In genomic region chr5:36624277-36624676, GRCh38 we compare ENCODE assay signal across 19 cellular contexts. TPM values are rescaled to one million over a fixed set of nuclear protein-coding genes. Genes with fewer than 3 reads are reported as not detected.
"Had no signal": no experiment of that assay in that cellular context is flagged by ENCODE, and none has a peak within 500 bp of the region (broad histone marks: within the 10 kb centered on the region; RNA-seq: fewer than 3 reads in every experiment).

No MANE protein-coding gene starts in this region.

- H2AFZ ChIP-seq: parathyroid adenoma had no signal

- H3K36me3 Mint-ChIP-seq: activated naive CD4-positive, alpha-beta T cell treated with anti-CD3 and anti-CD28 coated beads, Interleukin-2, amount 50 U/mL, for 24 hours; natural killer cell treated with Interleukin-12 subunit alpha and Interleukin-12 subunit beta and Interleukin-15 and Interleukin-18, amount 100 ng/mL, for 72 hours; T-cell had no signal

- H3K9me3 Mint-ChIP-seq: activated naive CD4-positive, alpha-beta T cell treated with anti-CD3 and anti-CD28 coated beads, Interleukin-2, amount 50 U/mL, for 24 hours; activated T-cell treated with anti-CD3 and anti-CD28 coated beads, Interleukin-2, amount 50 U/mL, for 72 hours; effector memory CD8-positive, alpha-beta T cell; natural killer cell treated with Interleukin-12 subunit alpha and Interleukin-12 subunit beta and Interleukin-15 and Interleukin-18, amount 100 ng/mL, for 72 hours; T-cell had no signal

- H3K27ac ChIP-seq: adrenal gland, neutrophil, parathyroid adenoma, upper lobe of right lung had no signal

- H3K4me2 ChIP-seq: SK-N-SH had no signal

- H3K9ac ChIP-seq: parathyroid adenoma, SK-N-SH had no signal

- H3K4me1 ChIP-seq: adrenal gland, parathyroid adenoma, upper lobe of right lung had no signal

- H3K9me3 ChIP-seq: neutrophil, SK-N-SH, upper lobe of right lung had no signal

- H3K27ac Mint-ChIP-seq: activated naive CD4-positive, alpha-beta T cell treated with anti-CD3 and anti-CD28 coated beads, Interleukin-2, amount 50 U/mL, for 24 hours; activated T-cell treated with anti-CD3 and anti-CD28 coated beads, Interleukin-2, amount 50 U/mL, for 72 hours; effector memory CD8-positive, alpha-beta T cell; natural killer cell treated with Interleukin-12 subunit alpha and Interleukin-12 subunit beta and Interleukin-15 and Interleukin-18, amount 100 ng/mL, for 72 hours; T-cell had no signal

- H3K79me2 ChIP-seq: parathyroid adenoma had no signal

- H3K36me3 ChIP-seq: adrenal gland, neutrophil, upper lobe of right lung had no signal

- H3K4me3 ChIP-seq: adrenal gland, upper lobe of right lung had no signal

- DNase-seq: activated CD4-positive, alpha-beta T cell treated with anti-CD3 and anti-CD28 coated beads for 1 hour; activated gamma-delta T cell; activated T-cell treated with anti-CD3 and anti-CD28 coated beads, Interleukin-2, amount 50 U/mL, for 72 hours; adrenal gland; effector memory CD8-positive, alpha-beta T cell; foreskin fibroblast; kidney glomerular epithelial cell; SK-N-SH; stimulated activated CD4-positive, alpha-beta T cell treated with anti-CD3 and anti-CD28 coated beads, Interleukin-12 subunit alpha, Interleukin-12 subunit beta, amount 100 ng/mL, for 4 hours; stimulated activated CD4-positive, alpha-beta T cell treated with anti-CD3 and anti-CD28 coated beads, Interleukin-1b, Interleukin-23, amount 100 ng/mL, for 48 hours; stimulated activated CD8-positive, alpha-beta memory T cell treated with anti-CD3 and anti-CD28 coated beads, Interleukin-4, amount 100 ng/mL, for 48 hours; stimulated activated naive CD4-positive, alpha-beta T cell; T-cell; upper lobe of right lung had no signal

- H3K4me1 Mint-ChIP-seq: activated naive CD4-positive, alpha-beta T cell treated with anti-CD3 and anti-CD28 coated beads, Interleukin-2, amount 50 U/mL, for 24 hours had no signal

- H3K4me3 Mint-ChIP-seq: activated naive CD4-positive, alpha-beta T cell treated with anti-CD3 and anti-CD28 coated beads, Interleukin-2, amount 50 U/mL, for 24 hours; activated T-cell treated with anti-CD3 and anti-CD28 coated beads, Interleukin-2, amount 50 U/mL, for 72 hours; effector memory CD8-positive, alpha-beta T cell; natural killer cell treated with Interleukin-12 subunit alpha and Interleukin-12 subunit beta and Interleukin-15 and Interleukin-18, amount 100 ng/mL, for 72 hours; T-cell had no signal

- H3K9me2 ChIP-seq: SK-N-SH had no signal

- ATAC-seq: activated T-cell treated with anti-CD3 and anti-CD28 coated beads, Interleukin-2, amount 50 U/mL, for 72 hours; effector memory CD8-positive, alpha-beta T cell; natural killer cell treated with Interleukin-12 subunit alpha and Interleukin-12 subunit beta and Interleukin-15 and Interleukin-18, amount 100 ng/mL, for 72 hours; upper lobe of right lung had no signal

- H3K27me3 ChIP-seq: adrenal gland, neutrophil, upper lobe of right lung had no signal

RNA-seq across cellular contexts. Expression of gene SLC1A3, which starts 17.9 kb away (rescaled TPM):
- total RNA-seq: dermis microvascular lymphatic vessel endothelial cell had no signal
- polyA plus RNA-seq: SK-N-SH had no signal
